11 cellular contexts compared by ENCODE assay signal in the genomic region with DNA sequence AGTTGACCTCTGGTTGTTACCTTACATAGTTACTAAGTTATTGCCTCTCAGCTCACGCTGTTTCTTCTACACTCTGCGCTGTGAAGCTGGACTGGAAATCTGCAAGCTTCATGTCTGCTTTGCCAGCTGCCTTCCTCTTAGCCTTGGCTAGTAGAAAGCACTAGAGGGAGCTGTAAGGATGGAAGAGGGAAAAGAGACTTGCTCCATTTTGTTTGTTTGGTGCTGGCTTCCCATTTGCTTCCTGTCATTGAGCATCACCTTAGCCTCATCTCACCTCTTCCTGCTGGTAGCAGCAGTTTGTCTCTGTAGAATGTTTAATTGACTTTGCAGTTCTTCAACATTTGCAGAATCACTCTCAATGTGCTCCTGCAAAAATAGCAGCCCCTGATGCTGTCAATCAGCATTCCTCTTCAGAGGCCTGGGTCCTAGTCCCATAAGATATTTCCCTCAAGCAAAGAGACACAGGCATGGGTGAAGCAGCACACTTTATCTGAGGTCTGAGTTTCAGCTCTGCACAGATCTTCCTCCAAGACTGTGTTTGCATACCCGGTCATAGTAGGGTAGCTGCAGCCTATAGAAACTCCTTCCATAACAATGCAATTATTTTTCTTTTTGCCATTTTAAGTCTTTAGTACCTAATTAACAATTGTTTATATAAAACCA.
DNase-seq lines count a peak whose midpoint lies in the region; ATAC-seq and TF ChIP-seq lines count a peak whose summit lies in the region.
"Had no signal": no experiment of that assay in that cellular context is flagged by ENCODE, and none has a peak within 500 bp of the region (broad histone marks: within the 10 kb centered on the region; RNA-seq: fewer than 3 reads in every experiment).

No MANE protein-coding gene starts in this region.

- no peaks in the 10 kb centered on the region for H4K20me1 ChIP-seq in OCI-LY3 (ENCODE audit: insufficient read depth, low read length)
- H4K20me1 ChIP-seq in osteoblast (ENCODE audit: insufficient read depth, low read length): no peaks in the 10 kb centered on the region

- TF ChIP-seq EP300 in sigmoid colon (IDR thresholded peaks at IDR 0.05): no peak

- no peak overlapping the region for H3K9ac ChIP-seq in OCI-LY3 (ENCODE audit: low read length)

- H3K4me3 Mint-ChIP-seq in naive thymus-derived CD8-positive, alpha-beta T cell: no peak overlapping the region
- H3K4me3 Mint-ChIP-seq: activated naive CD8-positive, alpha-beta T cell had no signal

- no peak for DNase-seq in heart right ventricle
- DNase-seq in left cardiac atrium: no peak
- DNase-seq in glomerular visceral epithelial cell (ENCODE audit: extremely low spot score): peak; percentile 23
- DNase-seq in naive thymus-derived CD8-positive, alpha-beta T cell: no peak
- DNase-seq in sigmoid colon: no peak
- no peak for DNase-seq in osteoblast (ENCODE audit: insufficient read length, low spot score, missing footprints)
- DNase-seq: EL had no signal

- H3K4me2 ChIP-seq in OCI-LY3 (ENCODE audit: low read length) (no peak overlapping the region), osteoblast (ENCODE audit: insufficient read depth, low read length) (no peak overlapping the region)

- TF ChIP-seq CTCF in heart right ventricle (IDR thresholded peaks at IDR 0.05) (peak in 8 of 9 donors; percentile 8 to 41 (median 39)), OCI-LY3 (IDR thresholded peaks at IDR 0.05; ENCODE audit: low read depth, low read length) (peak; percentile 47), sigmoid colon (IDR thresholded peaks at IDR 0.05) (peak in 2 of 4 experiments; percentile 12 to 21), osteoblast (IDR thresholded peaks at IDR 0.05; ENCODE audit: extremely low read depth, low read depth, low read length) (no peak)

- no peaks in the 10 kb centered on the region for H3K27me3 Mint-ChIP-seq in naive thymus-derived CD8-positive, alpha-beta T cell
- H3K27me3 Mint-ChIP-seq: activated naive CD8-positive, alpha-beta T cell had no signal

- ATAC-seq in heart right ventricle (no peak), left cardiac atrium (no peak), HG03097 (IDR thresholded peaks at IDR 0.05; ENCODE audit: low FRiP score, unreplicated experiment) (no peak)
- no peak for ATAC-seq in naive thymus-derived CD8-positive, alpha-beta T cell

- no peak for TF ChIP-seq POLR2A in sigmoid colon (IDR thresholded peaks at IDR 0.05)

- intact Hi-C loops in heart right ventricle (cut with DNase I): no loop called here
- intact Hi-C loops in left cardiac atrium (cut with DNase I): no loop called here
- intact Hi-C loops in sigmoid colon (cut with DNase I): no loop called here

- H3K9me3 Mint-ChIP-seq in naive thymus-derived CD8-positive, alpha-beta T cell: peaks cover 0 to 13% (median 3%) of the 10 kb centered on the region in 9 donors

- H3K27ac ChIP-seq in heart right ventricle (no peak overlapping the region), OCI-LY3 (ENCODE audit: low read length) (no peak overlapping the region), sigmoid colon (no peak overlapping the region), osteoblast (ENCODE audit: low read depth, low read length) (no peak overlapping the region)
- H3K27ac ChIP-seq: skin epidermis had no signal

- WGBS in heart right ventricle, 2 donors: 80% methylated on average over 3 of the region's 3 CpGs
- 73 to 88% methylated on average over 3 of the region's 3 CpGs for WGBS in sigmoid colon, 2 donors

- H3K27ac Mint-ChIP-seq in naive thymus-derived CD8-positive, alpha-beta T cell: no peak overlapping the region
- H3K27ac Mint-ChIP-seq: activated naive CD8-positive, alpha-beta T cell had no signal

- H3K4me1 ChIP-seq in heart right ventricle: no peaks in the 10 kb centered on the region
- no peaks in the 10 kb centered on the region for H3K4me1 ChIP-seq in OCI-LY3 (ENCODE audit: low read length)
- no peaks in the 10 kb centered on the region for H3K4me1 ChIP-seq in sigmoid colon
- no peaks in the 10 kb centered on the region for H3K4me1 ChIP-seq in osteoblast (ENCODE audit: insufficient read depth, low read length)

- H3K9me3 ChIP-seq in heart right ventricle (peaks cover 0 to 3% (median 0%) of the 10 kb centered on the region in 11 donors), OCI-LY3 (ENCODE audit: insufficient read depth, low read length) (no peaks in the 10 kb centered on the region), sigmoid colon (no peaks in the 10 kb centered on the region), osteoblast (ENCODE audit: low read depth, low read length) (no peaks in the 10 kb centered on the region)

- no peaks in the 10 kb centered on the region for H3K27me3 ChIP-seq in heart right ventricle
- H3K27me3 ChIP-seq in OCI-LY3 (ENCODE audit: low read depth, low read length): no peaks in the 10 kb centered on the region
- H3K27me3 ChIP-seq in sigmoid colon: no peaks in the 10 kb centered on the region
- H3K27me3 ChIP-seq in osteoblast (ENCODE audit: insufficient read depth, low read length): no peaks in the 10 kb centered on the region

- no peaks in the 10 kb centered on the region for H3K36me3 Mint-ChIP-seq in naive thymus-derived CD8-positive, alpha-beta T cell
- H3K36me3 Mint-ChIP-seq: activated naive CD8-positive, alpha-beta T cell had no signal

- H2AFZ ChIP-seq in OCI-LY3 (ENCODE audit: low read depth, low read length) (no peak overlapping the region), osteoblast (ENCODE audit: low read length) (no peak overlapping the region)

- H3K4me1 Mint-ChIP-seq in naive thymus-derived CD8-positive, alpha-beta T cell: no peaks in the 10 kb centered on the region

- H3K4me3 ChIP-seq in heart right ventricle (no peak overlapping the region), OCI-LY3 (ENCODE audit: low read length) (no peak overlapping the region), sigmoid colon (no peak overlapping the region), osteoblast (ENCODE audit: insufficient read depth, low read length) (no peak overlapping the region)
- H3K4me3 ChIP-seq: skin epidermis had no signal

- H3K36me3 ChIP-seq in heart right ventricle (no peaks in the 10 kb centered on the region), OCI-LY3 (replicated peaks; ENCODE audit: low read depth, low read length) (no peaks in the 10 kb centered on the region), sigmoid colon (no peaks in the 10 kb centered on the region), osteoblast (ENCODE audit: insufficient read depth, low read length) (no peaks in the 10 kb centered on the region)

- POLR2A ChIA-PET in naive thymus-derived CD8-positive, alpha-beta T cell (lab: Charles Lee): no interaction called here

- H3K79me2 ChIP-seq in OCI-LY3 (ENCODE audit: low read length) (no peaks in the 10 kb centered on the region), osteoblast (ENCODE audit: insufficient read depth, low read length) (no peaks in the 10 kb centered on the region)
